In the genomic region with DNA sequence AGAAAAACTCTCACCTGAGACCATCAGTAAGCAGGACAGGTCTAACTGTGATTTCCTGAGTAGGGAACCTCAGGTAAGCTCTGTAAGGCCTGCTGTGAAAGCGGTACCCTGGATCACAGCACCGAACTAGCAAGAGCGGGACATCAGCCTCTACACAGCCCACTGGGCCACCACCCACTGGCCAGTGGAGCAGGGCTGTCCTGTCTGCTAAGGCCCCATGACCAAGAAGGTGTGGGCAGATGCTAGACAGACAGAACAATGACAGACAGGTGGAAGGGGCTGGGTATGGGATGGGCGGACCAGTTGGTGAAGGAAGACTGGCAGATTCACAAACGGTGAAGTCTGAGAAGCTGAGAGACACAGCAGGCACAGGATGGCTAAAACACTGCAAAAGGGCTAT, we compare ENCODE assay signal across 22 cellular contexts.
DNase-seq lines count a peak whose midpoint lies in the region; ATAC-seq and TF ChIP-seq lines count a peak whose summit lies in the region.
"Had no signal": no experiment of that assay in that cellular context is flagged by ENCODE, and none has a peak within 500 bp of the region (broad histone marks: within the 10 kb centered on the region; RNA-seq: fewer than 3 reads in every experiment).

No MANE protein-coding gene starts in this region.

- H3K27ac ChIP-seq in lung (ENCODE audit: low read depth in 1 of 2, low read length in 1 of 2), result no peak overlapping the region
- H3K27ac ChIP-seq in suprapubic skin, result no peak overlapping the region
- no peak overlapping the region for H3K27ac ChIP-seq in sigmoid colon

- no peaks in the 10 kb centered on the region for H3K9me3 Mint-ChIP-seq in osteocyte (ENCODE audit: unreplicated experiment)
- H3K9me3 Mint-ChIP-seq: CD8-positive, alpha-beta T cell had no signal

- H3K36me3 ChIP-seq in lung (ENCODE audit: control insufficient read depth in 2 of 2, insufficient read depth in 2 of 2, low read length in 2 of 2) (no peaks in the 10 kb centered on the region), suprapubic skin (no peaks in the 10 kb centered on the region), H7 (replicated peaks; ENCODE audit: control insufficient read depth, insufficient read depth, low read length) (no peaks in the 10 kb centered on the region; the same call in 1 of the 2 replicates), sigmoid colon (no peaks in the 10 kb centered on the region)

- peaks cover 22% of the 10 kb centered on the region for H3K36me3 Mint-ChIP-seq in osteocyte (ENCODE audit: unreplicated experiment)
- H3K36me3 Mint-ChIP-seq: CD8-positive, alpha-beta T cell had no signal

- H3K4me3 ChIP-seq in lung, result no peak overlapping the region
- H3K4me3 ChIP-seq in suprapubic skin, result no peak overlapping the region
- no peak overlapping the region for H3K4me3 ChIP-seq in H7 (ENCODE audit: insufficient read depth, low read depth, low read length)
- H3K4me3 ChIP-seq in sigmoid colon, result no peak overlapping the region

- H3K27me3 ChIP-seq in lung (ENCODE audit: control insufficient read depth, insufficient read depth) (no peaks in the 10 kb centered on the region), suprapubic skin (no peaks in the 10 kb centered on the region), H7 (ENCODE audit: control insufficient read depth, insufficient read depth, low read length) (no peaks in the 10 kb centered on the region), sigmoid colon (no peaks in the 10 kb centered on the region)

- H3K4me1 ChIP-seq in lung (ENCODE audit: control insufficient read depth in 2 of 2, insufficient read depth in 2 of 2, low read length in 2 of 2), result peaks cover 3 to 11% of the 10 kb centered on the region in 2 donors
- no peaks in the 10 kb centered on the region for H3K4me1 ChIP-seq in suprapubic skin
- peaks cover 0 to 11% (median 0%) of the 10 kb centered on the region in 4 donors for H3K4me1 ChIP-seq in sigmoid colon

- 95 to 97% methylated on average over 5 of the region's 5 CpGs for WGBS in lung, 2 donors
- 95% methylated on average over 5 of the region's 5 CpGs for WGBS in suprapubic skin
- 95 to 96% methylated on average over 5 of the region's 5 CpGs for WGBS in sigmoid colon, 2 donors

- no peak for ATAC-seq in lung (ENCODE audit: insufficient read depth, low FRiP score)
- ATAC-seq: CD8-positive, alpha-beta T cell; HCT116; Panc1 had no signal

- H3K27me3 Mint-ChIP-seq in osteocyte (ENCODE audit: unreplicated experiment), result no peaks in the 10 kb centered on the region

- H3K27ac Mint-ChIP-seq in osteocyte (ENCODE audit: unreplicated experiment), result no peak overlapping the region
- H3K27ac Mint-ChIP-seq: CD8-positive, alpha-beta T cell had no signal

- no peak for TF ChIP-seq POLR2A in suprapubic skin (IDR thresholded peaks at IDR 0.05)
- no peak for TF ChIP-seq POLR2A in sigmoid colon (IDR thresholded peaks at IDR 0.05)

- peaks cover 5% of the 10 kb centered on the region for H3K4me1 Mint-ChIP-seq in osteocyte (ENCODE audit: unreplicated experiment)

- TF ChIP-seq EP300 in suprapubic skin (IDR thresholded peaks at IDR 0.05), result no peak
- no peak for TF ChIP-seq EP300 in sigmoid colon (IDR thresholded peaks at IDR 0.05)

- no peaks in the 10 kb centered on the region for H3K9me3 ChIP-seq in lung (ENCODE audit: control insufficient read depth in 2 of 2, insufficient read depth in 1 of 2, low read length in 1 of 2)
- no peaks in the 10 kb centered on the region for H3K9me3 ChIP-seq in suprapubic skin
- no peaks in the 10 kb centered on the region for H3K9me3 ChIP-seq in sigmoid colon

- H3K4me3 Mint-ChIP-seq in osteocyte (ENCODE audit: unreplicated experiment), result no peak overlapping the region
- H3K4me3 Mint-ChIP-seq: CD8-positive, alpha-beta T cell had no signal

- intact Hi-C loops in sigmoid colon (cut with DNase I), result no loop called here

- TF ChIP-seq CTCF in lung (IDR thresholded peaks at IDR 0.05; ENCODE audit: control extremely low read depth, extremely low read depth) (no peak), osteocyte (IDR thresholded peaks at IDR 0.05) (no peak), suprapubic skin (IDR thresholded peaks at IDR 0.05) (no peak), sigmoid colon (IDR thresholded peaks at IDR 0.05) (no peak)

- DNase-seq in activated CD8-positive, alpha-beta memory T cell treated with anti-CD3 and anti-CD28 coated beads, Interleukin-2, amount 50 U/mL, for 48 hours, result peak; percentile 25
- DNase-seq in activated CD8-positive, alpha-beta memory T cell treated with anti-CD3 and anti-CD28 coated beads, Interleukin-2, amount 50 U/mL, for 4 hours, result no peak
- DNase-seq in lung (ENCODE audit: low spot score) (peak; percentile 17), osteocyte (ENCODE audit: extremely low spot score, unreplicated experiment) (peak; percentile 67), suprapubic skin (ENCODE audit: low spot score in 2 of 2) (peak; percentile 26 to 58), H7 (no peak), sigmoid colon (no peak), activated T-cell treated with anti-CD3 and anti-CD28 coated beads for 4 hours (no peak)
- DNase-seq: AML-193; Calu3; CD8-positive, alpha-beta T cell; GOT3; KG1; NCI-H1092 treated with DMSO at 0.1 percent for 48 hours; NCI-H1436 treated with DMSO at 0.1 percent for 48 hours; NCI-H1930; NCI-H226; NCI-H524; NCI-H774; NK-92 treated with Interleukin-12 subunit alpha and Interleukin-12 subunit beta, amount 100 ng/mL, for 24 hours had no signal

Comparison
In these comparisons a context has a peak if more than half of its experiments do, and no peak if none do; other contexts are left out.
1. DNase-seq: peak in activated CD8-positive, alpha-beta memory T cell treated with anti-CD3 and anti-CD28 coated beads, Interleukin-2, amount 50 U/mL, for 48 hours (single experiment), lung (single experiment), osteocyte (single experiment) and suprapubic skin (2 of 2); none in activated CD8-positive, alpha-beta memory T cell treated with anti-CD3 and anti-CD28 coated beads, Interleukin-2, amount 50 U/mL, for 4 hours (single experiment), H7 (single experiment), sigmoid colon (single experiment) and activated T-cell treated with anti-CD3 and anti-CD28 coated beads for 4 hours (single experiment).